9 cellular contexts compared by ENCODE assay signal in the genomic region with DNA sequence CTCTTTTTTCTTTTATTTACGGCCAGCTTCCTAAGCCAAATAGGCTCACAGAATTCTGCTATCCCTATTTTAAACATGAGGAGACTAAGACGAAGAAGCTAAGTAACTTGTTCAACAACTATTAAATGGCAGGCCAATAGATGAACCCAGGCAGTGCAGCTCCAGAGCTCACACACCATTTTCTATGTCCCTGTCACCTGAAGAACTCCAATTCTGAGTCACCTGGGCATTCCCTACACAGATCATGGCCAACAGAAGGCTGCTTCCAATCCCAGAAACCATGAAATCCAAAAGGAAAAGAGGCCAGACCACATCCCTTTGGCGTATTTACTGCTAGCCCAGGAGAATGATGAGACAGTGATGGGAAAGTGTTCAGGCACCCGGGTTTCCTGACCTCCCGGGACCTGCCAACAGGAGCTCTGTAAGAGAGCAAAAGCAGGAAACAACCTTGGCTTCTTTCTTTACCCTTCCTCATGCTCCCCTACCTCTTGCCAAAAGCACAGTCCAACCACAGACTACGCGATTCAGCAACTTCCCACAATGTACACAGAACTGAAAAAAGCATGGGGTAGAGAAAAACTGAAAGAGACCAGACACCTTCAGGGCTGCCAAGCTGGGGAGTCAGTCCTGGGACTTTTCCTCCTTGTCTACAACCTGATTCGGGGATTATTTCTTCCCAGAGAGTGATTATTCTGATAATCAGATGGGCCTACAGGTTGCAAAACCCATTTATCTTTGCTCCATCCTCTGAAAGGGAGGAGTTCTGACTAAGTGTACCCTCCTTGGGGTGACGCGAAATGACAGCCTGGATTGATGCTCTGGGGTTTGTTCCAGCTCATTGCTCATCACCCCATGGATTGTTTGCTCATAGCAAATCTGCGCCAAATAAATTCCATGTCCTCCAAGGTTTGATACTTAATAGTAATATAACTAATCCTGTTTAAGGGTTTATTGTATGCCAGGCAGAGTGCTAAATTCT. TPM values are rescaled to one million over a fixed set of nuclear protein-coding genes. Genes with fewer than 3 reads are reported as not detected.
DNase-seq lines count a peak whose midpoint lies in the region; ATAC-seq and TF ChIP-seq lines count a peak whose summit lies in the region.
"Had no signal": no experiment of that assay in that cellular context is flagged by ENCODE, and none has a peak within 500 bp of the region (broad histone marks: within the 10 kb centered on the region; RNA-seq: fewer than 3 reads in every experiment).

No MANE protein-coding gene starts in this region.

- TF ChIP-seq CTCF in astrocyte of the spinal cord (IDR thresholded peaks at IDR 0.05; ENCODE audit: low read depth, low read length) = no peak

- H3K27ac ChIP-seq in HUES64 (ENCODE audit: low read depth, low read length) = 0 out of 2 replicates have a peak overlapping the region, but pooled peaks have one; percentile 5
- peak overlapping the region; percentile 12 for H3K27ac ChIP-seq in muscle layer of duodenum (ENCODE audit: low read length)

- DNase-seq in ELR (ENCODE audit: low read depth) (peak; percentile 91), astrocyte of the spinal cord (ENCODE audit: low read depth, low spot score) (peak; percentile 87), CD1c-positive myeloid dendritic cell (ENCODE audit: extremely low spot score) (no peak), globus pallidus (ENCODE audit: low spot score) (no peak), NCI-H1105 (lab: John Stamatoyannopoulos, UW) (no peak)
- DNase-seq: NCI-H187 treated with DMSO at 0.1 percent for 48 hours had no signal

- no peak for ATAC-seq in GM19452 (IDR thresholded peaks at IDR 0.05; ENCODE audit: unreplicated experiment)

- no peaks in the 10 kb centered on the region for H3K9me3 ChIP-seq in HUES64 (ENCODE audit: insufficient read depth, low read depth, low read length)
- no peaks in the 10 kb centered on the region for H3K9me3 ChIP-seq in muscle layer of duodenum (ENCODE audit: control insufficient read depth in 1 of 2, low read length in 2 of 2)

- H3K27me3 ChIP-seq in HUES64 (ENCODE audit: insufficient read depth, low read length) (no peaks in the 10 kb centered on the region), muscle layer of duodenum (ENCODE audit: low read depth, low read length) (no peaks in the 10 kb centered on the region)

- H3K9ac ChIP-seq in HUES64 (ENCODE audit: low read depth, low read length) = no peak overlapping the region

- no peak overlapping the region for H3K4me3 ChIP-seq in HUES64 (ENCODE audit: low read length)
- no peak overlapping the region for H3K4me3 ChIP-seq in astrocyte of the spinal cord (ENCODE audit: low read depth, low read length)
- no peak overlapping the region for H3K4me3 ChIP-seq in muscle layer of duodenum (ENCODE audit: low read depth in 1 of 2, low read length in 2 of 2)

- H3K4me1 ChIP-seq in HUES64 (ENCODE audit: insufficient read depth, low read length) = no peaks in the 10 kb centered on the region
- H3K4me1 ChIP-seq in muscle layer of duodenum (ENCODE audit: control insufficient read depth in 1 of 2, insufficient read depth in 2 of 2, low read length in 2 of 2) = peaks cover 0 to 3% of the 10 kb centered on the region in 2 donors

- in situ Hi-C loops in astrocyte of the spinal cord (cut with HindIII; ENCODE audit: low sequenced_read_pairs) = no loop called here

- WGBS in HUES64 = 92% methylated on average over 10 of the region's 11 CpGs

- no peaks in the 10 kb centered on the region for H3K36me3 ChIP-seq in HUES64 (ENCODE audit: insufficient read depth, low read length)
- H3K36me3 ChIP-seq in muscle layer of duodenum (ENCODE audit: control insufficient read depth in 1 of 2, insufficient read depth in 2 of 2, low read length in 2 of 2) = no peaks in the 10 kb centered on the region

RNA-seq across cellular contexts. Expression of gene HAS3, which starts 47.8 kb away (rescaled TPM):
- polyA plus RNA-seq in HUES64 (2013, experiment 1 of 2) = 50.0 TPM
- 43.6 TPM for polyA plus RNA-seq in HUES64 (2013, experiment 2 of 2)

Comparison
In these comparisons a context has a peak if more than half of its experiments do, and no peak if none do; other contexts are left out.
1. DNase-seq: peak in ELR (single experiment) and astrocyte of the spinal cord (single experiment); none in CD1c-positive myeloid dendritic cell (single experiment), globus pallidus (single experiment) and NCI-H1105 (single experiment).